Comparison of ENCODE assay signal across 7 cellular contexts in the genomic region with DNA sequence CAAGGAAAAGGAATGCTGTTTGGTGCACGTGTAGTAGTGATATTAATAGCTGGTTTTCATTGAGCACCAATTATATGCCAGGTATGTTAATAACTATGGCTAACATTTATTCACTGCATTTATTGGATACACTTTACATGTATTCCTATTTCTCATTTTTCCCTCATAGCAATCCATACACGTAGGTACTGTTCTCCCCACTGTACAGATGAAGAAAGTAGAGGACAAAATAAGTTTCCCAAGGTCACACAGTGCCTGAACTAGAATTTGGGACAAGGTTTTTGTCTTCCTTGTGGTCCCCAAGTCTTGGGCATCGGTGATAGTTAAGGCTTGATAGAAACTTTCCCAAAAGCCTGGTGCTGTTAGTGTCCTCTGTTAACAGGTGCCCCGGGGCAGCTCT.
DNase-seq lines count a peak whose midpoint lies in the region; ATAC-seq, FAIRE-seq and TF ChIP-seq lines count a peak whose summit lies in the region.
"Not testable (repeated sequence)": the region's sequence is repeated elsewhere in the genome, so short reads cannot be mapped to it uniquely, and the experiment has no call there.

No MANE protein-coding gene starts in this region.

- FAIRE-seq in HepG2 (lab: Jason Lieb, UNC) = not testable (repeated sequence)

- not testable (repeated sequence) for TF ChIP-seq EP300 in HepG2 (IDR thresholded peaks at IDR 0.05; ENCODE audit: low read depth in 2 of 2, low read length in 2 of 2); HepG2 (CRISPR knock-in tag; IDR thresholded peaks at IDR 0.05; ENCODE audit: borderline replicate concordance); stomach (IDR thresholded peaks at IDR 0.05)

- peaks cover 33% of the 10 kb centered on the region for H3K79me2 ChIP-seq in PC-9 (ENCODE audit: low read depth)
- H3K79me2 ChIP-seq in HepG2 (ENCODE audit: insufficient read depth, low read length) = not testable (repeated sequence)

- 89% methylated on average over 4 of the region's 4 CpGs for WGBS in HepG2 (ENCODE audit: low lambda C conversion rate)
- 77 to 88% (median 84%) methylated on average over 4 of the region's 4 CpGs for WGBS in stomach, 5 donors

- H3K4me2 ChIP-seq in PC-9; HepG2 (ENCODE audit: low read depth, low read length): not testable (repeated sequence)

- not testable (repeated sequence) for H3K4me1 Mint-ChIP-seq in CD8-positive, alpha-beta memory T cell
- peaks cover 18% of the 10 kb centered on the region for H3K4me1 Mint-ChIP-seq in MCF 10A (ENCODE audit: insufficient read depth, unreplicated experiment)
- peaks cover 32% of the 10 kb centered on the region for H3K4me1 Mint-ChIP-seq in nephron progenitor cell

- H3K4me3 Mint-ChIP-seq in CD8-positive, alpha-beta memory T cell; MCF 10A (ENCODE audit: unreplicated experiment); nephron progenitor cell: not testable (repeated sequence)

- not testable (repeated sequence) for BruUV-seq in PC-9 (replicated peaks; lab: Mats Ljungman, UMichigan); MCF 10A (replicated peaks; lab: Mats Ljungman, UMichigan); HepG2 (replicated peaks; lab: Mats Ljungman, UMichigan)

- not testable (repeated sequence) for H3K36me3 ChIP-seq in CD8-positive, alpha-beta memory T cell (ENCODE audit: insufficient read depth, low read length); HEK293 (ENCODE audit: control insufficient read depth in 2 of 2, insufficient read depth in 1 of 2, low read length in 2 of 2); PC-9 (ENCODE audit: low read depth); HepG2 (replicated peaks in 1 of 2; ENCODE audit: control insufficient read depth in 1 of 2, insufficient read depth in 2 of 2, low read length in 2 of 2); stomach

- H3K9me2 ChIP-seq in PC-9 (ENCODE audit: insufficient read depth) = not testable (repeated sequence)

- not testable (repeated sequence) for DNase-seq in CD8-positive, alpha-beta memory T cell; PC-9; MCF 10A (ENCODE audit: unreplicated experiment); HepG2 (ENCODE audit: low spot score); nephron progenitor cell; stomach

- ATAC-seq in HepG2 = not testable (repeated sequence)

- CTCF ChIA-PET in CD8-positive, alpha-beta memory T cell (lab: Charles Lee); HEK293 (lab: Yijun Ruan, JAX); PC-9 (lab: Charles Lee); HepG2 (lab: Yijun Ruan, JAX; ENCODE audit: low intra/inter-chr PET ratio, low total read pairs): not testable (repeated sequence)
- CTCF ChIA-PET in MCF 10A (lab: Yijun Ruan, JAX) = interaction anchor here (0.7 kb wide), 1 partner anchor 57 kb away, joined by 3 read pairs; no protein-coding TSS in a partner anchor

- not testable (repeated sequence) for H3K27ac Mint-ChIP-seq in CD8-positive, alpha-beta memory T cell
- H3K27ac Mint-ChIP-seq in MCF 10A (ENCODE audit: low read depth, unreplicated experiment) (peak overlapping the region; percentile 94), nephron progenitor cell (peak overlapping the region; percentile 52)

- not testable (repeated sequence) for H3K9me3 Mint-ChIP-seq in CD8-positive, alpha-beta memory T cell; MCF 10A (ENCODE audit: unreplicated experiment); nephron progenitor cell

- H3K9me3 ChIP-seq in CD8-positive, alpha-beta memory T cell (ENCODE audit: low read length); HEK293 (ENCODE audit: control insufficient read depth, insufficient read depth, low read depth, low read length); PC-9 (ENCODE audit: insufficient read depth, low read depth); HepG2 (ENCODE audit: low read length); stomach: not testable (repeated sequence)

- peak overlapping the region; percentile 16 for H3K27ac ChIP-seq in CD8-positive, alpha-beta memory T cell (ENCODE audit: low read depth, low read length)
- H3K27ac ChIP-seq in HEK293 (ENCODE audit: extremely low read depth, low read depth, low read length); HepG2 (ENCODE audit: extremely low read length, insufficient read depth, low read length): not testable (repeated sequence)
- H3K27ac ChIP-seq in PC-9 (peak overlapping the region; percentile 82), stomach (peak overlapping the region; percentile 58 to 76 (median 70))

- TF ChIP-seq RAD21 in HepG2 (CRISPR knock-in tag; IDR thresholded peaks at IDR 0.05) = not testable (repeated sequence)

- intact Hi-C loops in PC-9 (cut with micrococcal nuclease; ENCODE audit: unreplicated experiment); MCF 10A (cut with micrococcal nuclease); HepG2 (cut with micrococcal nuclease; ENCODE audit: unreplicated experiment); stomach (cut with DNase I; ENCODE audit: low total_unique reads): not testable (repeated sequence)

- POLR2A ChIA-PET in CD8-positive, alpha-beta memory T cell (lab: Charles Lee); HEK293 (lab: Yijun Ruan, JAX); PC-9 (lab: Charles Lee; ENCODE audit: unreplicated experiment): not testable (repeated sequence)
- POLR2A ChIA-PET in MCF 10A (lab: Yijun Ruan, JAX) (interaction anchor here (3.8 kb wide), 1 partner anchor 24 kb away, joined by 15 read pairs; no protein-coding TSS in a partner anchor), HepG2 (lab: Yijun Ruan, JAX) (interaction anchor here (3.1 kb wide), 1 partner anchor 61 kb away, joined by 10 read pairs; the partner anchor contains the start of gene SNX29)

- not testable (repeated sequence) for H2AFZ ChIP-seq in PC-9; HepG2 (ENCODE audit: low read length)

- not testable (repeated sequence) for H3K36me3 Mint-ChIP-seq in CD8-positive, alpha-beta memory T cell; MCF 10A (ENCODE audit: insufficient read depth, unreplicated experiment); nephron progenitor cell (ENCODE audit: low read depth)

- H3K4me1 ChIP-seq in CD8-positive, alpha-beta memory T cell (ENCODE audit: insufficient read depth, low read length); HEK293 (ENCODE audit: control insufficient read depth, insufficient read depth, low read length): not testable (repeated sequence)
- H3K4me1 ChIP-seq in PC-9 (replicated peaks; ENCODE audit: insufficient read depth) (peaks cover 16% of the 10 kb centered on the region), HepG2 (ENCODE audit: insufficient read depth, low read length) (peaks cover 32% of the 10 kb centered on the region), stomach (peaks cover 10 to 41% (median 29%) of the 10 kb centered on the region in 4 donors)

- H3K4me3 ChIP-seq in CD8-positive, alpha-beta memory T cell (ENCODE audit: low read length); HEK293 (ENCODE audit: low read depth, low read length); PC-9; HepG2 (replicated peaks in 1 of 3; ENCODE audit: insufficient read depth in 1 of 3, low read depth in 2 of 3, low read length in 3 of 3); stomach: not testable (repeated sequence)

- not testable (repeated sequence) for H3F3A ChIP-seq in PC-9 (ENCODE audit: insufficient read depth, low read depth)

- H3K27me3 Mint-ChIP-seq in CD8-positive, alpha-beta memory T cell; MCF 10A (ENCODE audit: insufficient read depth, unreplicated experiment); nephron progenitor cell (ENCODE audit: low read depth, poor library complexity): not testable (repeated sequence)

- H3K27me3 ChIP-seq in CD8-positive, alpha-beta memory T cell (ENCODE audit: insufficient read depth, low read length, poor library complexity, severe bottlenecking); PC-9 (ENCODE audit: insufficient read depth, low read depth); HepG2 (ENCODE audit: control insufficient read depth in 1 of 2, insufficient read depth in 2 of 2, low read length in 2 of 2); stomach: not testable (repeated sequence)

- TF ChIP-seq CTCF in HEK293 (tag by site-specific recombination; IDR thresholded peaks at IDR 0.05); PC-9 (conservative IDR thresholded peaks at IDR 0.05); MCF 10A (IDR thresholded peaks at IDR 0.05; ENCODE audit: unreplicated experiment); HepG2 (CRISPR knock-in tag; IDR thresholded peaks at IDR 0.05); nephron progenitor cell (IDR thresholded peaks at IDR 0.05); stomach (IDR thresholded peaks at IDR 0.05): not testable (repeated sequence)

- in situ Hi-C loops in HepG2 (cut with HindIII; ENCODE audit: extremely low pct_ligation_motif_present, low pct_unique_long_range_greater_than_20kb) = not testable (repeated sequence)

- H4K20me1 ChIP-seq in PC-9 (ENCODE audit: insufficient read depth); HepG2 (ENCODE audit: insufficient read depth, low read length): not testable (repeated sequence)

- not testable (repeated sequence) for TF ChIP-seq POLR2A in HepG2 (IDR thresholded peaks at IDR 0.05; ENCODE audit: insufficient read depth in 1 of 2, low read depth in 2 of 2, low read length in 2 of 2); stomach (IDR thresholded peaks at IDR 0.05)

- H3K9ac ChIP-seq in HepG2 (ENCODE audit: insufficient read depth, low read depth, low read length) = 0 out of 2 replicates have a peak overlapping the region, but pooled peaks have one; percentile 76

TF ChIP-seq in HEK293, 187 proteins besides CTCF, POLR2A, EP300 and RAD21:
- TF ChIP-seq SCRT2 (tag by site-specific recombination; IDR thresholded peaks at IDR 0.05) = peak; percentile 38; the same call in 1 of the 2 replicates

TF ChIP-seq in HepG2, 621 proteins besides CTCF, POLR2A, EP300 and RAD21:
- TF ChIP-seq ZNF629 (CRISPR knock-in tag; conservative IDR thresholded peaks at IDR 0.05) = peak; percentile 63
